ENCODE assay signal across 1 cellular context in the genomic region with DNA sequence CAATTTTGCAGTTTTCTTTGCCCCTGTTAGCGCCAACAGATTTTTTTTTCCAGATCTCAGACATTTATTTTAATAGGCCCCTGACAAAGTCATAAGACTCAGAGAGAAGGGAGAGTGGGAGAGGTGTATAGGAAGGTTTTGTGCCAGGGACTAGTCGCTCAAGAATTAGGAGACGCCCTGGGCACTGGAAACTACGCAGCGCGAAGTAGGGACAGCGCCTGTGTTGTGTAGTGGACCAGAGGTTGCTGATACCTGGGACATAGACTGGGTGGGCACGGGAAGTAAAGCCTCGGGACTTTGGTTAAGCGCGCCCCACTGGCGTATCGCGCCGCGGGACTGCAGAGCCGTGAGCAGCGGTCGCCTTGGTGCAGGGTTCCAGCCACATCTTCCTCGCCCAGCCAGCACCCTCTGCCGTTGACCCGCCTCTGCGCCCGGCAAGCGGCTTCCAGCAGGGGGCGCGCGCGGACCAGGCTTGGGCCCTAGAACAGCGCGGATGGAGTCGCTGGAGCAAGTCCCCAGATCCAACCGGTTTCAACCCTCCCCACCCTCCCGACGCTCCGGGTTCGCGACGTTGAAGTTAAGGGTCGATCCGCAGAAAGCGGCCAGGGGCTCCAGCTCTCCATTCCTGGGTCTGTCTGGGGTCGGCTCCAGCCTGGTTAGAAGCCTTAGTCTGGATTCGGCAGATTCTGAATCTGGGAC.
A peak's percentile ranks its signal among the peaks of the same experiment; 100 is the strongest.
TF ChIP-seq lines count a peak whose summit lies in the region.

No MANE protein-coding gene starts in this region.

TF ChIP-seq in HepG2, 621 proteins besides CTCF, POLR2A, EP300 and RAD21 (continued from another document and continues in another):
- TF ChIP-seq, protein P1, sequence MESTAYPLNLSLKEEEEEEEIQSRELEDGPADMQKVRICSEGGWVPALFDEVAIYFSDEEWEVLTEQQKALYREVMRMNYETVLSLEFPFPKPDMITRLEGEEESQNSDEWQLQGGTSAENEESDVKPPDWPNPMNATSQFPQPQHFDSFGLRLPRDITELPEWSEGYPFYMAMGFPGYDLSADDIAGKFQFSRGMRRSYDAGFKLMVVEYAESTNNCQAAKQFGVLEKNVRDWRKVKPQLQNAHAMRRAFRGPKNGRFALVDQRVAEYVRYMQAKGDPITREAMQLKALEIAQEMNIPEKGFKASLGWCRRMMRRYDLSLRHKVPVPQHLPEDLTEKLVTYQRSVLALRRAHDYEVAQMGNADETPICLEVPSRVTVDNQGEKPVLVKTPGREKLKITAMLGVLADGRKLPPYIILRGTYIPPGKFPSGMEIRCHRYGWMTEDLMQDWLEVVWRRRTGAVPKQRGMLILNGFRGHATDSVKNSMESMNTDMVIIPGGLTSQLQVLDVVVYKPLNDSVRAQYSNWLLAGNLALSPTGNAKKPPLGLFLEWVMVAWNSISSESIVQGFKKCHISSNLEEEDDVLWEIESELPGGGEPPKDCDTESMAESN (CRISPR knock-in tag; conservative IDR thresholded peaks at IDR 0.05), result no peak
- TF ChIP-seq KAT8 (CRISPR knock-in tag; IDR thresholded peaks at IDR 0.05) (no peak), ZNF83 (CRISPR knock-in tag; IDR thresholded peaks at IDR 0.05; ENCODE audit: borderline replicate concordance) (0 out of 2 replicates have a peak, but pooled peaks have one; percentile 66), ZFX (CRISPR knock-in tag; IDR thresholded peaks at IDR 0.05; ENCODE audit: low read depth) (no peak), RXRA (CRISPR knock-in tag; IDR thresholded peaks at IDR 0.05) (0 out of 2 replicates have a peak, but pooled peaks have one; percentile 44), TBX2 (CRISPR knock-in tag; IDR thresholded peaks at IDR 0.05; ENCODE audit: borderline replicate concordance) (no peak; the same call in 1 of the 2 replicates), HOXD1 (CRISPR knock-in tag; IDR thresholded peaks at IDR 0.05) (no peak), ZNF33A (CRISPR knock-in tag; IDR thresholded peaks at IDR 0.05; ENCODE audit: borderline replicate concordance) (no peak), YEATS4 (CRISPR knock-in tag; IDR thresholded peaks at IDR 0.05; ENCODE audit: borderline replicate concordance) (no peak), TCF7L2 (IDR thresholded peaks at IDR 0.05; ENCODE audit: low read depth, low read length) (no peak), EEA1 (CRISPR knock-in tag; IDR thresholded peaks at IDR 0.05; ENCODE audit: borderline replicate concordance) (no peak), ZNF251 (CRISPR knock-in tag; IDR thresholded peaks at IDR 0.05) (no peak), JUNB (CRISPR knock-in tag; IDR thresholded peaks at IDR 0.05; ENCODE audit: borderline replicate concordance) (no peak), YY1 (IDR thresholded peaks at IDR 0.05; ENCODE audit: insufficient read depth, insufficient replicate concordance, low read depth, low read length) (peak; percentile 52), TMF1 (CRISPR knock-in tag; IDR thresholded peaks at IDR 0.05; ENCODE audit: low read depth) (no peak), ZNF567 (CRISPR knock-in tag; IDR thresholded peaks at IDR 0.05; ENCODE audit: borderline replicate concordance) (no peak), PAX8 (CRISPR knock-in tag; IDR thresholded peaks at IDR 0.05; ENCODE audit: borderline replicate concordance) (no peak), HMGA1 (CRISPR knock-in tag; conservative IDR thresholded peaks at IDR 0.05) (no peak), GABPA (IDR thresholded peaks at IDR 0.05; ENCODE audit: low read depth, low read length) (no peak), GABPA (CRISPR knock-in tag; IDR thresholded peaks at IDR 0.05; ENCODE audit: low read depth) (no peak), NR2F6 (IDR thresholded peaks at IDR 0.05) (no peak), NR2F6 (CRISPR knock-in tag; IDR thresholded peaks at IDR 0.05) (peak; percentile 18; the same call in 1 of the 2 replicates), ZNF3 (CRISPR knock-in tag; IDR thresholded peaks at IDR 0.05) (no peak), SETDB1 (CRISPR knock-in tag; IDR thresholded peaks at IDR 0.05; ENCODE audit: borderline replicate concordance) (no peak), ARNTL (CRISPR knock-in tag; IDR thresholded peaks at IDR 0.05) (no peak), KLF9 (CRISPR knock-in tag; IDR thresholded peaks at IDR 0.05; ENCODE audit: low read depth) (no peak), MAFF (IDR thresholded peaks at IDR 0.05; ENCODE audit: low read depth, low read length) (no peak), ZNF713 (CRISPR knock-in tag; IDR thresholded peaks at IDR 0.05) (no peak)
- TF ChIP-seq, protein P2, sequence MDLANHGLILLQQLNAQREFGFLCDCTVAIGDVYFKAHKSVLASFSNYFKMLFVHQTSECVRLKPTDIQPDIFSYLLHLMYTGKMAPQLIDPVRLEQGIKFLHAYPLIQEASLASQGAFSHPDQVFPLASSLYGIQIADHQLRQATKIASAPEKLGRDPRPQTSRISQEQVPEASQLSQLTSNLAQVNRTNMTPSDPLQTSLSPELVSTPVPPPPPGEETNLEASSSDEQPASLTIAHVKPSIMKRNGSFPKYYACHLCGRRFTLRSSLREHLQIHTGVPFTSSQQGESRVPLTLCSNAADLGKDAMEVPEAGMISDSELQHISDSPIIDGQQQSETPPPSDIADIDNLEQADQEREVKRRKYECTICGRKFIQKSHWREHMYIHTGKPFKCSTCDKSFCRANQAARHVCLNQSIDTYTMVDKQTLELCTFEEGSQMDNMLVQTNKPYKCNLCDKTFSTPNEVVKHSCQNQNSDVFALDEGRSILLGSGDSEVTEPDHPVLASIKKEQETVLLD (CRISPR knock-in tag; IDR thresholded peaks at IDR 0.05; ENCODE audit: low read depth), result no peak
- TF ChIP-seq, protein P3, sequence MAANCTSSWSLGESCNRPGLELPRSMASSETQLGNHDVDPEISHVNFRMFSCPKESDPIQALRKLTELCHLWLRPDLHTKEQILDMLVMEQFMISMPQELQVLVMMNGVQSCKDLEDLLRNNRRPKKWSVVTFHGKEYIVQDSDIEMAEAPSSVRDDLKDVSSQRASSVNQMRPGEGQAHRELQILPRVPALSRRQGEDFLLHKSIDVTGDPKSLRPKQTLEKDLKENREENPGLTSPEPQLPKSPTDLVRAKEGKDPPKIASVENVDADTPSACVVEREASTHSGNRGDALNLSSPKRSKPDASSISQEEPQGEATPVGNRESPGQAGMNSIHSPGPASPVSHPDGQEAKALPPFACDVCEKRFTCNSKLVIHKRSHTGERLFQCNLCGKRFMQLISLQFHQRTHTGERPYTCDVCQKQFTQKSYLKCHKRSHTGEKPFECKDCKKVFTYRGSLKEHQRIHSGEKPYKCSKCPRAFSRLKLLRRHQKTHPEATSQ (CRISPR knock-in tag; IDR thresholded peaks at IDR 0.05; ENCODE audit: borderline replicate concordance), result no peak
- TF ChIP-seq, protein P4, sequence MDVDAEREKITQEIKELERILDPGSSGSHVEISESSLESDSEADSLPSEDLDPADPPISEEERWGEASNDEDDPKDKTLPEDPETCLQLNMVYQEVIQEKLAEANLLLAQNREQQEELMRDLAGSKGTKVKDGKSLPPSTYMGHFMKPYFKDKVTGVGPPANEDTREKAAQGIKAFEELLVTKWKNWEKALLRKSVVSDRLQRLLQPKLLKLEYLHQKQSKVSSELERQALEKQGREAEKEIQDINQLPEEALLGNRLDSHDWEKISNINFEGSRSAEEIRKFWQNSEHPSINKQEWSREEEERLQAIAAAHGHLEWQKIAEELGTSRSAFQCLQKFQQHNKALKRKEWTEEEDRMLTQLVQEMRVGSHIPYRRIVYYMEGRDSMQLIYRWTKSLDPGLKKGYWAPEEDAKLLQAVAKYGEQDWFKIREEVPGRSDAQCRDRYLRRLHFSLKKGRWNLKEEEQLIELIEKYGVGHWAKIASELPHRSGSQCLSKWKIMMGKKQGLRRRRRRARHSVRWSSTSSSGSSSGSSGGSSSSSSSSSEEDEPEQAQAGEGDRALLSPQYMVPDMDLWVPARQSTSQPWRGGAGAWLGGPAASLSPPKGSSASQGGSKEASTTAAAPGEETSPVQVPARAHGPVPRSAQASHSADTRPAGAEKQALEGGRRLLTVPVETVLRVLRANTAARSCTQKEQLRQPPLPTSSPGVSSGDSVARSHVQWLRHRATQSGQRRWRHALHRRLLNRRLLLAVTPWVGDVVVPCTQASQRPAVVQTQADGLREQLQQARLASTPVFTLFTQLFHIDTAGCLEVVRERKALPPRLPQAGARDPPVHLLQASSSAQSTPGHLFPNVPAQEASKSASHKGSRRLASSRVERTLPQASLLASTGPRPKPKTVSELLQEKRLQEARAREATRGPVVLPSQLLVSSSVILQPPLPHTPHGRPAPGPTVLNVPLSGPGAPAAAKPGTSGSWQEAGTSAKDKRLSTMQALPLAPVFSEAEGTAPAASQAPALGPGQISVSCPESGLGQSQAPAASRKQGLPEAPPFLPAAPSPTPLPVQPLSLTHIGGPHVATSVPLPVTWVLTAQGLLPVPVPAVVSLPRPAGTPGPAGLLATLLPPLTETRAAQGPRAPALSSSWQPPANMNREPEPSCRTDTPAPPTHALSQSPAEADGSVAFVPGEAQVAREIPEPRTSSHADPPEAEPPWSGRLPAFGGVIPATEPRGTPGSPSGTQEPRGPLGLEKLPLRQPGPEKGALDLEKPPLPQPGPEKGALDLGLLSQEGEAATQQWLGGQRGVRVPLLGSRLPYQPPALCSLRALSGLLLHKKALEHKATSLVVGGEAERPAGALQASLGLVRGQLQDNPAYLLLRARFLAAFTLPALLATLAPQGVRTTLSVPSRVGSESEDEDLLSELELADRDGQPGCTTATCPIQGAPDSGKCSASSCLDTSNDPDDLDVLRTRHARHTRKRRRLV (CRISPR knock-in tag; IDR thresholded peaks at IDR 0.05), result no peak
- TF ChIP-seq, protein P5, sequence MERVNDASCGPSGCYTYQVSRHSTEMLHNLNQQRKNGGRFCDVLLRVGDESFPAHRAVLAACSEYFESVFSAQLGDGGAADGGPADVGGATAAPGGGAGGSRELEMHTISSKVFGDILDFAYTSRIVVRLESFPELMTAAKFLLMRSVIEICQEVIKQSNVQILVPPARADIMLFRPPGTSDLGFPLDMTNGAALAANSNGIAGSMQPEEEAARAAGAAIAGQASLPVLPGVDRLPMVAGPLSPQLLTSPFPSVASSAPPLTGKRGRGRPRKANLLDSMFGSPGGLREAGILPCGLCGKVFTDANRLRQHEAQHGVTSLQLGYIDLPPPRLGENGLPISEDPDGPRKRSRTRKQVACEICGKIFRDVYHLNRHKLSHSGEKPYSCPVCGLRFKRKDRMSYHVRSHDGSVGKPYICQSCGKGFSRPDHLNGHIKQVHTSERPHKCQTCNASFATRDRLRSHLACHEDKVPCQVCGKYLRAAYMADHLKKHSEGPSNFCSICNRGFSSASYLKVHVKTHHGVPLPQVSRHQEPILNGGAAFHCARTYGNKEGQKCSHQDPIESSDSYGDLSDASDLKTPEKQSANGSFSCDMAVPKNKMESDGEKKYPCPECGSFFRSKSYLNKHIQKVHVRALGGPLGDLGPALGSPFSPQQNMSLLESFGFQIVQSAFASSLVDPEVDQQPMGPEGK (CRISPR knock-in tag; IDR thresholded peaks at IDR 0.05), result peak; percentile 44; the same call in 1 of the 2 replicates
- TF ChIP-seq, protein P6, sequence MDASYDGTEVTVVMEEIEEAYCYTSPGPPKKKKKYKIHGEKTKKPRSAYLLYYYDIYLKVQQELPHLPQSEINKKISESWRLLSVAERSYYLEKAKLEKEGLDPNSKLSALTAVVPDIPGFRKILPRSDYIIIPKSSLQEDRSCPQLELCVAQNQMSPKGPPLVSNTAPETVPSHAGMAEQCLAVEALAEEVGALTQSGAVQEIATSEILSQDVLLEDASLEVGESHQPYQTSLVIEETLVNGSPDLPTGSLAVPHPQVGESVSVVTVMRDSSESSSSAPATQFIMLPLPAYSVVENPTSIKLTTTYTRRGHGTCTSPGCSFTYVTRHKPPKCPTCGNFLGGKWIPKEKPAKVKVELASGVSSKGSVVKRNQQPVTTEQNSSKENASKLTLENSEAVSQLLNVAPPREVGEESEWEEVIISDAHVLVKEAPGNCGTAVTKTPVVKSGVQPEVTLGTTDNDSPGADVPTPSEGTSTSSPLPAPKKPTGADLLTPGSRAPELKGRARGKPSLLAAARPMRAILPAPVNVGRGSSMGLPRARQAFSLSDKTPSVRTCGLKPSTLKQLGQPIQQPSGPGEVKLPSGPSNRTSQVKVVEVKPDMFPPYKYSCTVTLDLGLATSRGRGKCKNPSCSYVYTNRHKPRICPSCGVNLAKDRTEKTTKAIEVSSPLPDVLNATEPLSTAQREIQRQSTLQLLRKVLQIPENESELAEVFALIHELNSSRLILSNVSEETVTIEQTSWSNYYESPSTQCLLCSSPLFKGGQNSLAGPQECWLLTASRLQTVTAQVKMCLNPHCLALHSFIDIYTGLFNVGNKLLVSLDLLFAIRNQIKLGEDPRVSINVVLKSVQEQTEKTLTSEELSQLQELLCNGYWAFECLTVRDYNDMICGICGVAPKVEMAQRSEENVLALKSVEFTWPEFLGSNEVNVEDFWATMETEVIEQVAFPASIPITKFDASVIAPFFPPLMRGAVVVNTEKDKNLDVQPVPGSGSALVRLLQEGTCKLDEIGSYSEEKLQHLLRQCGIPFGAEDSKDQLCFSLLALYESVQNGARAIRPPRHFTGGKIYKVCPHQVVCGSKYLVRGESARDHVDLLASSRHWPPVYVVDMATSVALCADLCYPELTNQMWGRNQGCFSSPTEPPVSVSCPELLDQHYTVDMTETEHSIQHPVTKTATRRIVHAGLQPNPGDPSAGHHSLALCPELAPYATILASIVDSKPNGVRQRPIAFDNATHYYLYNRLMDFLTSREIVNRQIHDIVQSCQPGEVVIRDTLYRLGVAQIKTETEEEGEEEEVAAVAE (CRISPR knock-in tag; IDR thresholded peaks at IDR 0.05; ENCODE audit: borderline replicate concordance), result no peak
- TF ChIP-seq, protein P7, sequence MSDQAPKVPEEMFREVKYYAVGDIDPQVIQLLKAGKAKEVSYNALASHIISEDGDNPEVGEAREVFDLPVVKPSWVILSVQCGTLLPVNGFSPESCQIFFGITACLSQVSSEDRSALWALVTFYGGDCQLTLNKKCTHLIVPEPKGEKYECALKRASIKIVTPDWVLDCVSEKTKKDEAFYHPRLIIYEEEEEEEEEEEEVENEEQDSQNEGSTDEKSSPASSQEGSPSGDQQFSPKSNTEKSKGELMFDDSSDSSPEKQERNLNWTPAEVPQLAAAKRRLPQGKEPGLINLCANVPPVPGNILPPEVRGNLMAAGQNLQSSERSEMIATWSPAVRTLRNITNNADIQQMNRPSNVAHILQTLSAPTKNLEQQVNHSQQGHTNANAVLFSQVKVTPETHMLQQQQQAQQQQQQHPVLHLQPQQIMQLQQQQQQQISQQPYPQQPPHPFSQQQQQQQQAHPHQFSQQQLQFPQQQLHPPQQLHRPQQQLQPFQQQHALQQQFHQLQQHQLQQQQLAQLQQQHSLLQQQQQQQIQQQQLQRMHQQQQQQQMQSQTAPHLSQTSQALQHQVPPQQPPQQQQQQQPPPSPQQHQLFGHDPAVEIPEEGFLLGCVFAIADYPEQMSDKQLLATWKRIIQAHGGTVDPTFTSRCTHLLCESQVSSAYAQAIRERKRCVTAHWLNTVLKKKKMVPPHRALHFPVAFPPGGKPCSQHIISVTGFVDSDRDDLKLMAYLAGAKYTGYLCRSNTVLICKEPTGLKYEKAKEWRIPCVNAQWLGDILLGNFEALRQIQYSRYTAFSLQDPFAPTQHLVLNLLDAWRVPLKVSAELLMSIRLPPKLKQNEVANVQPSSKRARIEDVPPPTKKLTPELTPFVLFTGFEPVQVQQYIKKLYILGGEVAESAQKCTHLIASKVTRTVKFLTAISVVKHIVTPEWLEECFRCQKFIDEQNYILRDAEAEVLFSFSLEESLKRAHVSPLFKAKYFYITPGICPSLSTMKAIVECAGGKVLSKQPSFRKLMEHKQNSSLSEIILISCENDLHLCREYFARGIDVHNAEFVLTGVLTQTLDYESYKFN (CRISPR knock-in tag; conservative IDR thresholded peaks at IDR 0.05), result no peak
- TF ChIP-seq, protein P8, sequence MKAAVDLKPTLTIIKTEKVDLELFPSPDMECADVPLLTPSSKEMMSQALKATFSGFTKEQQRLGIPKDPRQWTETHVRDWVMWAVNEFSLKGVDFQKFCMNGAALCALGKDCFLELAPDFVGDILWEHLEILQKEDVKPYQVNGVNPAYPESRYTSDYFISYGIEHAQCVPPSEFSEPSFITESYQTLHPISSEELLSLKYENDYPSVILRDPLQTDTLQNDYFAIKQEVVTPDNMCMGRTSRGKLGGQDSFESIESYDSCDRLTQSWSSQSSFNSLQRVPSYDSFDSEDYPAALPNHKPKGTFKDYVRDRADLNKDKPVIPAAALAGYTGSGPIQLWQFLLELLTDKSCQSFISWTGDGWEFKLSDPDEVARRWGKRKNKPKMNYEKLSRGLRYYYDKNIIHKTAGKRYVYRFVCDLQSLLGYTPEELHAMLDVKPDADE (CRISPR knock-in tag; IDR thresholded peaks at IDR 0.05), result no peak
